ENCODE assay signal across 1 cellular context in the genomic region with DNA sequence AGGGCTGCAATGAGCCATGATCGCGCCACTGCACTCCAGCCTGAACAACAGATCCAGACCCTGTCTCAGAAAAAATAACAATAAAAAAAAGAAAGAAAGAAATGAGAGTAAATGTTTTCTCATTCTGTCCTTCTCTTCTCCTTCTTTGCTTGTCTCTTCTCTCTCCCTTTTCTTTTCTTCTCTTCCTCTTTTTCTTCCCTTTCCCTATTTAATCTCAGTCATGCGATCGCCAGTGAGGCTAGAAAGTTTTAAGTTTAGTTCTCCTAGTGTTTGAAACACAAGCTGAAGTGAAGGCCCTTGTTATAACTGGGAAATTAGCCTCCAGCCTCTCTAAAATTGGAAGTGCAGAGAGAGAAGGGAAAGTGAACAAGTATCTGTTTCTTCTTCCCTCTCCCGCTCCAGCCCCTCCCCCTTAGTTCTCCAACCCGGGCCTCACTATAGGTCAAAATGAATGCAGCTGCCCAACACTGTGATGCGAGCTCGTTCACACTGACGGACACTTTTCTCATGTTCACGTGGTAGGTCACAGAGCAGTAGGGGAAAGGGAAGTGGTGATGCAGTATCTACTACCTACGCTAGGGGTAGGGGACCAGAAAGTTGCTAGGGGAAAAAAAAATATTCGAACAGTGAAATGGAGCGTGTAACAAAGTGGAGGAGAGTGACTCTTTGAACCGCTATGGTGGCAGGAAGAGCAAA.
TF ChIP-seq lines count a peak whose summit lies in the region.

No MANE protein-coding gene starts in this region.

TF ChIP-seq in GM12878, 131 proteins besides CTCF, POLR2A, EP300 and RAD21 (continued from another document and continues in another):
- TF ChIP-seq CEBPZ (IDR thresholded peaks at IDR 0.05; ENCODE audit: low read depth, low read length) (no peak), CEBPB (IDR thresholded peaks at IDR 0.05; ENCODE audit: borderline replicate concordance in 1 of 2, low read depth in 2 of 2, low read length in 2 of 2) (no peak), RUNX3 (IDR thresholded peaks at IDR 0.05; ENCODE audit: low read length) (peak; percentile 57), HDAC2 (IDR thresholded peaks at IDR 0.05) (no peak), NFXL1 (IDR thresholded peaks at IDR 0.05; ENCODE audit: borderline replicate concordance) (no peak), HDGF (IDR thresholded peaks at IDR 0.05) (0 out of 2 replicates have a peak, but pooled peaks have one; percentile 12), TBL1XR1 (IDR thresholded peaks at IDR 0.05; ENCODE audit: low read depth, low read length) (no peak; the same call in 1 of the 2 replicates), ZNF217 (IDR thresholded peaks at IDR 0.05) (0 out of 2 replicates have a peak, but pooled peaks have one; percentile 21), FOXM1 (IDR thresholded peaks at IDR 0.05; ENCODE audit: low read depth, low read length) (no peak), ZNF622 (IDR thresholded peaks at IDR 0.05) (no peak), NR2F1 (conservative IDR thresholded peaks at IDR 0.05) (peak; percentile 78), CHD4 (IDR thresholded peaks at IDR 0.05) (no peak), CHD1 (IDR thresholded peaks at IDR 0.05; ENCODE audit: low read depth, low read length) (no peak), EGR1 (IDR thresholded peaks at IDR 0.05; ENCODE audit: borderline replicate concordance in 1 of 2, low read depth in 2 of 2, low read length in 2 of 2) (no peak), ASH2L (IDR thresholded peaks at IDR 0.05; ENCODE audit: borderline replicate concordance, low read depth) (no peak), POLR2AphosphoS5 (IDR thresholded peaks at IDR 0.05; ENCODE audit: low read length) (no peak), USF2 (IDR thresholded peaks at IDR 0.05; ENCODE audit: borderline replicate concordance, low read depth, low read length) (peak; percentile 66), GATAD2B (conservative IDR thresholded peaks at IDR 0.05; ENCODE audit: low read depth) (peak; percentile 20; the same call in 1 of the 2 replicates), ZBTB4 (CRISPR knock-in tag; IDR thresholded peaks at IDR 0.05) (no peak), NR2C1 (IDR thresholded peaks at IDR 0.05) (peak; percentile 41), PML (IDR thresholded peaks at IDR 0.05; ENCODE audit: low read length) (peak; percentile 67), RB1 (IDR thresholded peaks at IDR 0.05; ENCODE audit: borderline replicate concordance) (no peak), BRCA1 (IDR thresholded peaks at IDR 0.05; ENCODE audit: low read depth, low read length) (no peak), KLF5 (IDR thresholded peaks at IDR 0.05; ENCODE audit: partially characterized antibody) (no peak), MYB (IDR thresholded peaks at IDR 0.05; ENCODE audit: borderline replicate concordance, low read depth, low read length) (no peak), CBX3 (IDR thresholded peaks at IDR 0.05; ENCODE audit: borderline replicate concordance, low read depth) (no peak), TCF3 (IDR thresholded peaks at IDR 0.05; ENCODE audit: borderline replicate concordance, insufficient read depth, low read depth, low read length) (no peak), ZNF274 (IDR thresholded peaks at IDR 0.05; ENCODE audit: insufficient read depth, insufficient read length) (no peak), ETV6 (conservative IDR thresholded peaks at IDR 0.05 in 1 of 2, IDR thresholded peaks at IDR 0.05 in 1 of 2; ENCODE audit: borderline replicate concordance in 1 of 2, low read depth in 1 of 2) (peak in 1 of 2 experiments; percentile 64; a peak in 2 of 4 replicates), ZBTB40 (IDR thresholded peaks at IDR 0.05; ENCODE audit: borderline replicate concordance) (peak; percentile 51; the same call in 1 of the 2 replicates), BACH1 (IDR thresholded peaks at IDR 0.05; ENCODE audit: borderline replicate concordance) (no peak), FOS (IDR thresholded peaks at IDR 0.05; ENCODE audit: borderline replicate concordance, extremely low read depth, insufficient read length) (no peak), ESRRA (IDR thresholded peaks at IDR 0.05; ENCODE audit: low read length) (no peak; the same call in 1 of the 2 replicates), SUPT20H (IDR thresholded peaks at IDR 0.05; ENCODE audit: borderline replicate concordance, control insufficient read depth, low read depth, low read length) (no peak)
- TF ChIP-seq, protein P1, sequence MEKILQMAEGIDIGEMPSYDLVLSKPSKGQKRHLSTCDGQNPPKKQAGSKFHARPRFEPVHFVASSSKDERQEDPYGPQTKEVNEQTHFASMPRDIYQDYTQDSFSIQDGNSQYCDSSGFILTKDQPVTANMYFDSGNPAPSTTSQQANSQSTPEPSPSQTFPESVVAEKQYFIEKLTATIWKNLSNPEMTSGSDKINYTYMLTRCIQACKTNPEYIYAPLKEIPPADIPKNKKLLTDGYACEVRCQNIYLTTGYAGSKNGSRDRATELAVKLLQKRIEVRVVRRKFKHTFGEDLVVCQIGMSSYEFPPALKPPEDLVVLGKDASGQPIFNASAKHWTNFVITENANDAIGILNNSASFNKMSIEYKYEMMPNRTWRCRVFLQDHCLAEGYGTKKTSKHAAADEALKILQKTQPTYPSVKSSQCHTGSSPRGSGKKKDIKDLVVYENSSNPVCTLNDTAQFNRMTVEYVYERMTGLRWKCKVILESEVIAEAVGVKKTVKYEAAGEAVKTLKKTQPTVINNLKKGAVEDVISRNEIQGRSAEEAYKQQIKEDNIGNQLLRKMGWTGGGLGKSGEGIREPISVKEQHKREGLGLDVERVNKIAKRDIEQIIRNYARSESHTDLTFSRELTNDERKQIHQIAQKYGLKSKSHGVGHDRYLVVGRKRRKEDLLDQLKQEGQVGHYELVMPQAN (conservative IDR thresholded peaks at IDR 0.05) = peak; percentile 54
- TF ChIP-seq, protein P2, sequence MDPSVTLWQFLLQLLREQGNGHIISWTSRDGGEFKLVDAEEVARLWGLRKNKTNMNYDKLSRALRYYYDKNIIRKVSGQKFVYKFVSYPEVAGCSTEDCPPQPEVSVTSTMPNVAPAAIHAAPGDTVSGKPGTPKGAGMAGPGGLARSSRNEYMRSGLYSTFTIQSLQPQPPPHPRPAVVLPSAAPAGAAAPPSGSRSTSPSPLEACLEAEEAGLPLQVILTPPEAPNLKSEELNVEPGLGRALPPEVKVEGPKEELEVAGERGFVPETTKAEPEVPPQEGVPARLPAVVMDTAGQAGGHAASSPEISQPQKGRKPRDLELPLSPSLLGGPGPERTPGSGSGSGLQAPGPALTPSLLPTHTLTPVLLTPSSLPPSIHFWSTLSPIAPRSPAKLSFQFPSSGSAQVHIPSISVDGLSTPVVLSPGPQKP (IDR thresholded peaks at IDR 0.05; ENCODE audit: low read depth, low read length) = no peak
- TF ChIP-seq, protein P3, sequence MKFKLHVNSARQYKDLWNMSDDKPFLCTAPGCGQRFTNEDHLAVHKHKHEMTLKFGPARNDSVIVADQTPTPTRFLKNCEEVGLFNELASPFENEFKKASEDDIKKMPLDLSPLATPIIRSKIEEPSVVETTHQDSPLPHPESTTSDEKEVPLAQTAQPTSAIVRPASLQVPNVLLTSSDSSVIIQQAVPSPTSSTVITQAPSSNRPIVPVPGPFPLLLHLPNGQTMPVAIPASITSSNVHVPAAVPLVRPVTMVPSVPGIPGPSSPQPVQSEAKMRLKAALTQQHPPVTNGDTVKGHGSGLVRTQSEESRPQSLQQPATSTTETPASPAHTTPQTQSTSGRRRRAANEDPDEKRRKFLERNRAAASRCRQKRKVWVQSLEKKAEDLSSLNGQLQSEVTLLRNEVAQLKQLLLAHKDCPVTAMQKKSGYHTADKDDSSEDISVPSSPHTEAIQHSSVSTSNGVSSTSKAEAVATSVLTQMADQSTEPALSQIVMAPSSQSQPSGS (IDR thresholded peaks at IDR 0.05; ENCODE audit: low read length) = 0 out of 2 replicates have a peak, but pooled peaks have one; percentile 2
- TF ChIP-seq, protein P4, sequence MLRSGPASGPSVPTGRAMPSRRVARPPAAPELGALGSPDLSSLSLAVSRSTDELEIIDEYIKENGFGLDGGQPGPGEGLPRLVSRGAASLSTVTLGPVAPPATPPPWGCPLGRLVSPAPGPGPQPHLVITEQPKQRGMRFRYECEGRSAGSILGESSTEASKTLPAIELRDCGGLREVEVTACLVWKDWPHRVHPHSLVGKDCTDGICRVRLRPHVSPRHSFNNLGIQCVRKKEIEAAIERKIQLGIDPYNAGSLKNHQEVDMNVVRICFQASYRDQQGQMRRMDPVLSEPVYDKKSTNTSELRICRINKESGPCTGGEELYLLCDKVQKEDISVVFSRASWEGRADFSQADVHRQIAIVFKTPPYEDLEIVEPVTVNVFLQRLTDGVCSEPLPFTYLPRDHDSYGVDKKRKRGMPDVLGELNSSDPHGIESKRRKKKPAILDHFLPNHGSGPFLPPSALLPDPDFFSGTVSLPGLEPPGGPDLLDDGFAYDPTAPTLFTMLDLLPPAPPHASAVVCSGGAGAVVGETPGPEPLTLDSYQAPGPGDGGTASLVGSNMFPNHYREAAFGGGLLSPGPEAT (IDR thresholded peaks at IDR 0.05; ENCODE audit: low read depth) = no peak; the same call in 1 of the 2 replicates
